In the genomic region with DNA sequence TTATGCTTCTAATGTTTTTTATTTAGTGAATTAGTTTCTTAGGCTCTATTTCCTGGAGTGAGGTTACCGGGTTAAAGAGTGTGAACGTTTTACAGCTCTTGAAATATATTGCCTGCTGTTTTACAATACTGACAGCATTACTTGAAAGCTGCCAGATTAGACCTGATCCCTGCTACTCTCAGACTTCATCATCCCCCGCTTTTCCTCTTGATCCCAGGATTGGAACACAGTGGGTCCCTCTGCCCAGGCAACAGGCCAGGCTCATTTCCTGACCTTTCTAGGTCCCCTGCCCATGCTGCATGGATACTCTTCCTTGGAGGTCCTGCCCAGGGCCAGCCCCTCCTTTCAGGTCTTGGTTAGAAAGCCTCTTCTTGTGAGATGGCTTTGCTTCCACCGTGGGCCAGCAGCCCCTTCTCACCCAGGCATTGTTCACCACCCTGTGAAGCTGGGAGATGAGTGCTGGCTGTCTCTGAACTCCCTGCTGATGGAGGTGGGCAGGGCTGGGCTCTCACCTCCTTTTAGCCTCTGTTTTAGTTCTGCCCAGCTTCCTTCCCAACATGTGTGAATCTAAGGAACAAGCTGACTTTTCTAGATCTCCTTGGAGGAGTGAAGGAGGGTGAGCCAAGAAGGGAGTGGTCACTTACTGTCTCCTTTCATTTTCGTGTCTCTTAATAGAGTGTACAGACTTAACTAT, we compare ENCODE assay signal across 9 cellular contexts. TPM values are rescaled to one million over a fixed set of nuclear protein-coding genes. Genes with fewer than 3 reads are reported as not detected.
A peak's percentile ranks its signal among the peaks of the same experiment; 100 is the strongest.
DNase-seq lines count a peak whose midpoint lies in the region; FAIRE-seq and TF ChIP-seq lines count a peak whose summit lies in the region.
"Had no signal": no experiment of that assay in that cellular context is flagged by ENCODE, and none has a peak within 500 bp of the region (broad histone marks: within the 10 kb centered on the region; RNA-seq: fewer than 3 reads in every experiment).

No MANE protein-coding gene starts in this region.

- H3K14ac ChIP-seq in H1 (ENCODE audit: insufficient read length): no peak overlapping the region

- POLR2A ChIA-PET in A673 (lab: Charles Lee; ENCODE audit: low non-redundant PET): no interaction called here
- POLR2A ChIA-PET in H1 (lab: Charles Lee; ENCODE audit: partially characterized antibody): interaction anchor here (0.6 to 1.5 kb wide), 3 partner anchors 12 to 21 kb away, joined by 3 to 4 read pairs (median 3); partner anchors contain the start of gene FAM120AOS

- H3K23ac ChIP-seq in H1 (ENCODE audit: insufficient read length): no peak overlapping the region

- H3K56ac ChIP-seq in H1 (replicated peaks; ENCODE audit: insufficient read length, low read depth, low read length): no peak overlapping the region

- peak overlapping the region; percentile 55 for H2BK15ac ChIP-seq in H1 (ENCODE audit: low read length)

- no peak overlapping the region for H2BK12ac ChIP-seq in H1 (ENCODE audit: low read depth, low read length)

- H3K79me2 ChIP-seq in H1 (ENCODE audit: control insufficient read depth in 1 of 2, insufficient read depth in 2 of 2, low read length in 2 of 2): peaks cover 14 to 85% of the 10 kb centered on the region in 2 experiments

- peak overlapping the region; percentile 75 for H3K4ac ChIP-seq in H1 (replicated peaks; ENCODE audit: insufficient read length, low read depth, low read length)

- H2BK20ac ChIP-seq in H1 (ENCODE audit: low read length): no peak overlapping the region

- no peak overlapping the region for H2BK120ac ChIP-seq in H1 (replicated peaks; ENCODE audit: low read depth, low read length)

- H2AFZ ChIP-seq in H1 (ENCODE audit: low read length): no peak overlapping the region

- no peak overlapping the region for H4K91ac ChIP-seq in H1 (replicated peaks; ENCODE audit: insufficient read length, low read length)

- H3K9me3 ChIP-seq in A673 (ENCODE audit: low read depth, low read length, poor library complexity, severe bottlenecking) (no peaks in the 10 kb centered on the region), MG63 (no peaks in the 10 kb centered on the region), H1 (ENCODE audit: insufficient read depth in 2 of 2, low read depth in 1 of 2, low read length in 1 of 2) (no peaks in the 10 kb centered on the region), muscle layer of duodenum (ENCODE audit: control insufficient read depth in 1 of 2, low read length in 2 of 2) (no peaks in the 10 kb centered on the region)

- TF ChIP-seq CTCF in A673 (conservative IDR thresholded peaks at IDR 0.05; ENCODE audit: low read depth, low read length): no peak
- no peak for TF ChIP-seq CTCF in H1 (IDR thresholded peaks at IDR 0.05; ENCODE audit: control extremely low read depth in 1 of 3, insufficient read depth in 1 of 3, low read depth in 1 of 3, low read length in 3 of 3)

- H3K36me3 ChIP-seq in A673 (ENCODE audit: insufficient read depth, low read length, poor library complexity, severe bottlenecking): peaks cover 6% of the 10 kb centered on the region
- peaks cover 16% of the 10 kb centered on the region for H3K36me3 ChIP-seq in MG63
- H3K36me3 ChIP-seq in H1 (ENCODE audit: control insufficient read depth in 2 of 4, insufficient read depth in 4 of 4, low read length in 3 of 4): peaks cover 0 to 3% (median 2%) of the 10 kb centered on the region in 4 experiments; a peak in 2 of 8 replicates
- H3K36me3 ChIP-seq in muscle layer of duodenum (ENCODE audit: control insufficient read depth in 1 of 2, insufficient read depth in 2 of 2, low read length in 2 of 2): peaks cover 4 to 8% of the 10 kb centered on the region in 2 donors

- H3K18ac ChIP-seq in H1 (ENCODE audit: extremely low read depth, low read length): no peak overlapping the region

- no peak for FAIRE-seq in H1 (lab: Jason Lieb, UNC)

- intact Hi-C loops in A673 (cut with micrococcal nuclease; ENCODE audit: unreplicated experiment): no loop called here

- H3K27me3 ChIP-seq in A673 (replicated peaks; ENCODE audit: insufficient read depth, low read depth, low read length, poor library complexity) (no peaks in the 10 kb centered on the region), MG63 (no peaks in the 10 kb centered on the region), H1 (replicated peaks in 1 of 4; ENCODE audit: control insufficient read depth in 3 of 4, extremely low read depth in 1 of 4, insufficient read depth in 3 of 4, low read length in 3 of 4) (no peaks in the 10 kb centered on the region), muscle layer of duodenum (ENCODE audit: low read depth, low read length) (no peaks in the 10 kb centered on the region)

- no peak overlapping the region for H3K4me3 ChIP-seq in A673 (ENCODE audit: low read depth, low read length, poor library complexity, severe bottlenecking)
- H3K4me3 ChIP-seq in MG63: 0 out of 2 replicates have a peak overlapping the region, but pooled peaks have one; percentile 0
- no peak overlapping the region for H3K4me3 ChIP-seq in H1 (ENCODE audit: extremely low read depth in 1 of 4, insufficient read depth in 2 of 4, low read depth in 3 of 4, low read length in 4 of 4)
- peak overlapping the region; percentile 2 to 17 for H3K4me3 ChIP-seq in muscle layer of duodenum (ENCODE audit: low read depth in 1 of 2, low read length in 2 of 2)

- peaks cover 50% of the 10 kb centered on the region for H3K4me1 ChIP-seq in A673 (ENCODE audit: insufficient read depth, low read length, poor library complexity, severe bottlenecking)
- peaks cover 6 to 25% (median 18%) of the 10 kb centered on the region in 4 experiments for H3K4me1 ChIP-seq in H1 (replicated peaks in 1 of 4; ENCODE audit: control insufficient read depth in 3 of 4, insufficient read depth in 4 of 4, low read length in 3 of 4)
- peaks cover 31 to 44% of the 10 kb centered on the region in 2 donors for H3K4me1 ChIP-seq in muscle layer of duodenum (ENCODE audit: control insufficient read depth in 1 of 2, insufficient read depth in 2 of 2, low read length in 2 of 2)

- no peak for TF ChIP-seq POLR2A in H1 (IDR thresholded peaks at IDR 0.05; ENCODE audit: control extremely low read depth in 1 of 2, low read depth in 2 of 2, low read length in 2 of 2)

- peak overlapping the region in 1 of 2 experiments; percentile 7; a peak in 1 of 4 replicates for H3K4me2 ChIP-seq in H1 (ENCODE audit: insufficient read depth in 1 of 2, low read depth in 2 of 2, low read length in 2 of 2)

- H3K9ac ChIP-seq in H1 (replicated peaks in 1 of 4; ENCODE audit: extremely low read depth in 1 of 4, low read depth in 3 of 4, low read length in 3 of 4): no peak overlapping the region

- DNase-seq in A673 (ENCODE audit: low spot score): peak; percentile 65
- peak; percentile 12 for DNase-seq in MG63
- DNase-seq in H1 (ENCODE audit: low read depth in 1 of 2, low spot score in 2 of 2): no peak
- DNase-seq in cerebellum (ENCODE audit: low spot score): no peak
- no peak for DNase-seq in stimulated activated CD4-positive, alpha-beta T cell treated with anti-CD3 and anti-CD28 coated beads, Interleukin-4, amount 100 ng/mL, for 1 hour
- no peak for DNase-seq in DMS79 treated with DMSO at 0.1 percent for 48 hours (lab: John Stamatoyannopoulos, UW)
- DNase-seq in NCI-H1417 treated with DMSO at 0.1 percent for 48 hours (lab: John Stamatoyannopoulos, UW): no peak
- DNase-seq: activated CD4-positive, CD25-positive, alpha-beta regulatory T cell treated with anti-CD3 and anti-CD28 coated beads, Interleukin-2, amount 50 U/mL, for 72 hours had no signal

- H3K27ac ChIP-seq in A673 (ENCODE audit: low read depth, low read length, poor library complexity, severe bottlenecking) (no peak overlapping the region), H1 (ENCODE audit: low read depth, low read length) (no peak overlapping the region), muscle layer of duodenum (ENCODE audit: low read length) (peak overlapping the region; percentile 79)

- peaks cover 8 to 12% of the 10 kb centered on the region in 2 experiments for H4K20me1 ChIP-seq in H1 (replicated peaks in 1 of 2; ENCODE audit: control insufficient read depth in 1 of 2, insufficient read depth in 2 of 2, low read length in 2 of 2)

- no peak overlapping the region for H2AK5ac ChIP-seq in H1 (ENCODE audit: low read depth, low read length)

- TF ChIP-seq RAD21 in H1 (IDR thresholded peaks at IDR 0.05 in 1 of 2, conservative IDR thresholded peaks at IDR 0.05 in 1 of 2; ENCODE audit: low read depth in 2 of 2, low read length in 2 of 2): no peak

- no peak for TF ChIP-seq EP300 in H1 (IDR thresholded peaks at IDR 0.05; ENCODE audit: borderline replicate concordance in 1 of 2, low read depth in 2 of 2, low read length in 2 of 2)

- 78% methylated on average over 5 of the region's 5 CpGs; no CpG with 5 or more reads in 1 of the 2 experiments for WGBS in H1 (ENCODE audit: extremely low coverage in 1 of 2, insufficient coverage in 1 of 2, insufficient read length in 1 of 2, insufficient replicate concordance in 2 of 2, low coverage in 1 of 2, low lambda C conversion rate in 2 of 2, missing lambda C conversion rate in 1 of 2), 2 experiments

- no peaks in the 10 kb centered on the region for H3K23me2 ChIP-seq in H1 (ENCODE audit: low read depth, low read length)

- CTCF ChIA-PET in A673 (lab: Charles Lee) (no interaction called here), H1 (lab: Charles Lee; ENCODE audit: partially characterized antibody) (interaction anchor here (0.7 to 1.7 kb wide), 2 partner anchors 16 to 85 kb away, joined by 3 to 8 read pairs; partner anchors contain the start of gene FAM120AOS)

- no peak overlapping the region for H4K5ac ChIP-seq in H1 (ENCODE audit: insufficient read length, low read depth, low read length)

- no TSS peak for BruUV-seq in A673 (replicated peaks; lab: Mats Ljungman, UMichigan)

- H2BK5ac ChIP-seq in H1 (ENCODE audit: low read depth, low read length): 0 out of 2 replicates have a peak overlapping the region, but pooled peaks have one; percentile 4

- peaks cover 14% of the 10 kb centered on the region for H3K79me1 ChIP-seq in H1 (ENCODE audit: low read depth, low read length)

- no peak overlapping the region; the same call in 1 of the 2 replicates for H4K8ac ChIP-seq in H1 (ENCODE audit: extremely low read depth, insufficient read depth, low read length)

RNA-seq across cellular contexts. Expression of gene FAM120AOS, which starts 15.5 kb away (rescaled TPM):
- total RNA-seq in A673 (2021): 34.5 and 35.8 TPM in 2 replicates
- 41.5 and 45.6 TPM in 2 replicates for total RNA-seq in MG63 (2014; rRNA removed; shearing (Covaris generic); ENCODE audit: low replicate concordance)
- 37.6 and 41.6 TPM in 2 replicates for total RNA-seq in H1 (2021; fragmentation: NEBNext Ultra II Directional; extraction: Animal tissue kit (Norgen Biotek cat#: 25700))
- polyA plus RNA-seq in H1 (2011; rRNA removed): 28.8 and 29.6 TPM in 2 replicates
- polyA plus RNA-seq in H1 (2011; cell fraction: cytosol; rRNA removed): 32.1 TPM
- 34.4 TPM for polyA plus RNA-seq in H1 (2011; cell fraction: nucleus; rRNA removed)
- polyA plus RNA-seq in H1 (2012, experiment 1 of 2): 29.4 to 34.2 TPM (median 32.6 TPM) in 4 replicates
- polyA plus RNA-seq in H1 (2012, experiment 2 of 2): 21.5 TPM
- polyA plus RNA-seq in H1 (2013, experiment 1 of 2): 34.9 TPM
- polyA plus RNA-seq in H1 (2013, experiment 2 of 2): 32.9 TPM
- polyA minus RNA-seq in H1 (2011; rRNA and poly(A)+ RNA removed): 24.5 and 26.6 TPM in 2 replicates
- polyA minus RNA-seq in H1 (2011; cell fraction: cytosol; rRNA and poly(A)+ RNA removed): 15.2 TPM
- polyA minus RNA-seq in H1 (2011; cell fraction: nucleus; rRNA and poly(A)+ RNA removed): 39.4 TPM
- total RNA-seq in cerebellum: 24.7 TPM

RNA-seq across cellular contexts. Expression of gene FAM120A, which starts 17.4 kb away (rescaled TPM):
- total RNA-seq in A673 (2021) (76.4 and 91.0 TPM in 2 replicates), cerebellum (72.9 TPM)
- 37.9 and 44.1 TPM in 2 replicates for total RNA-seq in MG63 (2014; rRNA removed; shearing (Covaris generic); ENCODE audit: low replicate concordance)
- total RNA-seq in H1 (2021; fragmentation: NEBNext Ultra II Directional; extraction: Animal tissue kit (Norgen Biotek cat#: 25700)): 52.2 and 54.7 TPM in 2 replicates
- 24.9 and 28.0 TPM in 2 replicates for polyA plus RNA-seq in H1 (2011; rRNA removed)
- 25.4 TPM for polyA plus RNA-seq in H1 (2011; cell fraction: cytosol; rRNA removed)
- 41.2 TPM for polyA plus RNA-seq in H1 (2011; cell fraction: nucleus; rRNA removed)
- polyA plus RNA-seq in H1 (2012, experiment 1 of 2): 26.0 to 38.6 TPM (median 29.8 TPM) in 4 replicates
- polyA plus RNA-seq in H1 (2012, experiment 2 of 2): 7.2 TPM
- polyA plus RNA-seq in H1 (2013, experiment 1 of 2): 32.7 TPM
- 30.5 TPM for polyA plus RNA-seq in H1 (2013, experiment 2 of 2)
- polyA minus RNA-seq in H1 (2011; rRNA and poly(A)+ RNA removed): 85.2 and 86.7 TPM in 2 replicates
- polyA minus RNA-seq in H1 (2011; cell fraction: cytosol; rRNA and poly(A)+ RNA removed): 60.4 TPM
- 75.8 TPM for polyA minus RNA-seq in H1 (2011; cell fraction: nucleus; rRNA and poly(A)+ RNA removed)

Comparison
In these comparisons a context has a peak if more than half of its experiments do, and no peak if none do; other contexts are left out.
1. DNase-seq: peak in A673 (single experiment) and MG63 (single experiment); none in H1 (0 of 2), cerebellum (single experiment), stimulated activated CD4-positive, alpha-beta T cell treated with anti-CD3 and anti-CD28 coated beads, Interleukin-4, amount 100 ng/mL, for 1 hour (single experiment), DMS79 treated with DMSO at 0.1 percent for 48 hours (single experiment) and NCI-H1417 treated with DMSO at 0.1 percent for 48 hours (single experiment).
2. H3K4me3 ChIP-seq: peak in MG63 (single experiment) and muscle layer of duodenum (2 of 2); none in A673 (single experiment) and H1 (0 of 4).